ENCODE assay signal across 1 cellular context in the genomic region with DNA sequence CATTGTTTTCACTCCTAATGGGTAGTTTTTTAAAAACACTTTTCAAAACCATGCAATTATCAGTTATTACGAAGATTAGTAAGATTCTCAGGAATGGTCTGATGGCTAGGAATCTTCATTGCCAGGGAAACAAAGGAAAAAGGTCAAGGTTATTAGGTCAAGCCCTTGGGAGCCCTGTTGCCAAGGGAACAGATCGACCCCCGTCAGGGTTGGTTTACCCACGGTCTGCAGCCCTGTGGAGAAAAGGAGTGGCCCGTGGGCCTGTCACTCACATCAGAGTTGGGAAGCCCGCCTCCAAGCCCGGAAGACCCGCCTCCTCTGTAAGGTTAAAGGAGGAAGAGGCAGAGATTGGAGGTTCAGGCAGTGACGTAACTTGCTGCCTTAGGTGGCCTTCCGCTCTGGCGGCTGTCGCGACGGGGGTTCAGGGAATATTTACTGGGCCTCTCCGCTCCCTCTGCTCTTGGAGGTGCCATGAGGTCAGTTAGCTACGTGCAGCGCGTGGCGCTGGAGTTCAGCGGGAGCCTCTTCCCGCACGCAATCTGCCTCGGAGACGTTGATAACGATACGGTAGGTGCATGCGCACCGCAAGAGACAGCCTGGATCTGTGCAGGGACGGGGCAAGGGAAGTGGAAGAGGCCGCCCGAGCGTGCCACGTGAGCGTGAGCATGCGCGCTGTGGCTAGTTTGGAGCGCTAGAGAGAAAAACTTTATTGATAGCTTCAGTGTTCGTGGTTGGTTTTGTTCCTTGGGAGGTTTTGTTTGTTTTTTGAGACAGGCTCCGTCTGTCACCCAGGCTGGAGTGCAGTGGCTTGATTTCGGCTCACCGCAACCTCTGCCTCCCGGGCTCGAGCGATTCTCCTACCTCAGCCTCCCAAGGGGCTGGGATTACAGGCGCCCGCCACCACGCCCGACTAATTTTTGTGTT.
TF ChIP-seq lines count a peak whose summit lies in the region.

Gene ITFG2, plus strand, starts transcription at position 379 of the 924 bp plus-strand sequence. Its CDS starts 93 bp downstream, at position 472.

TF ChIP-seq in K562, 482 proteins besides CTCF, POLR2A, EP300 and RAD21 (continued from another document and continues in another):
- TF ChIP-seq, protein P1, sequence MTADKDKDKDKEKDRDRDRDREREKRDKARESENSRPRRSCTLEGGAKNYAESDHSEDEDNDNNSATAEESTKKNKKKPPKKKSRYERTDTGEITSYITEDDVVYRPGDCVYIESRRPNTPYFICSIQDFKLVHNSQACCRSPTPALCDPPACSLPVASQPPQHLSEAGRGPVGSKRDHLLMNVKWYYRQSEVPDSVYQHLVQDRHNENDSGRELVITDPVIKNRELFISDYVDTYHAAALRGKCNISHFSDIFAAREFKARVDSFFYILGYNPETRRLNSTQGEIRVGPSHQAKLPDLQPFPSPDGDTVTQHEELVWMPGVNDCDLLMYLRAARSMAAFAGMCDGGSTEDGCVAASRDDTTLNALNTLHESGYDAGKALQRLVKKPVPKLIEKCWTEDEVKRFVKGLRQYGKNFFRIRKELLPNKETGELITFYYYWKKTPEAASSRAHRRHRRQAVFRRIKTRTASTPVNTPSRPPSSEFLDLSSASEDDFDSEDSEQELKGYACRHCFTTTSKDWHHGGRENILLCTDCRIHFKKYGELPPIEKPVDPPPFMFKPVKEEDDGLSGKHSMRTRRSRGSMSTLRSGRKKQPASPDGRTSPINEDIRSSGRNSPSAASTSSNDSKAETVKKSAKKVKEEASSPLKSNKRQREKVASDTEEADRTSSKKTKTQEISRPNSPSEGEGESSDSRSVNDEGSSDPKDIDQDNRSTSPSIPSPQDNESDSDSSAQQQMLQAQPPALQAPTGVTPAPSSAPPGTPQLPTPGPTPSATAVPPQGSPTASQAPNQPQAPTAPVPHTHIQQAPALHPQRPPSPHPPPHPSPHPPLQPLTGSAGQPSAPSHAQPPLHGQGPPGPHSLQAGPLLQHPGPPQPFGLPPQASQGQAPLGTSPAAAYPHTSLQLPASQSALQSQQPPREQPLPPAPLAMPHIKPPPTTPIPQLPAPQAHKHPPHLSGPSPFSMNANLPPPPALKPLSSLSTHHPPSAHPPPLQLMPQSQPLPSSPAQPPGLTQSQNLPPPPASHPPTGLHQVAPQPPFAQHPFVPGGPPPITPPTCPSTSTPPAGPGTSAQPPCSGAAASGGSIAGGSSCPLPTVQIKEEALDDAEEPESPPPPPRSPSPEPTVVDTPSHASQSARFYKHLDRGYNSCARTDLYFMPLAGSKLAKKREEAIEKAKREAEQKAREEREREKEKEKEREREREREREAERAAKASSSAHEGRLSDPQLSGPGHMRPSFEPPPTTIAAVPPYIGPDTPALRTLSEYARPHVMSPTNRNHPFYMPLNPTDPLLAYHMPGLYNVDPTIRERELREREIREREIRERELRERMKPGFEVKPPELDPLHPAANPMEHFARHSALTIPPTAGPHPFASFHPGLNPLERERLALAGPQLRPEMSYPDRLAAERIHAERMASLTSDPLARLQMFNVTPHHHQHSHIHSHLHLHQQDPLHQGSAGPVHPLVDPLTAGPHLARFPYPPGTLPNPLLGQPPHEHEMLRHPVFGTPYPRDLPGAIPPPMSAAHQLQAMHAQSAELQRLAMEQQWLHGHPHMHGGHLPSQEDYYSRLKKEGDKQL (CRISPR knock-in tag; IDR thresholded peaks at IDR 0.05; ENCODE audit: borderline replicate concordance): no peak
- TF ChIP-seq FOXA3 (CRISPR knock-in tag; conservative IDR thresholded peaks at IDR 0.05 in 1 of 2, IDR thresholded peaks at IDR 0.05 in 1 of 2) (no peak), ZNF41 (CRISPR knock-in tag; conservative IDR thresholded peaks at IDR 0.05) (no peak), TCF7 (IDR thresholded peaks at IDR 0.05; ENCODE audit: borderline replicate concordance) (no peak), ZNF644 (tag; IDR thresholded peaks at IDR 0.05; ENCODE audit: low read depth) (no peak), NCOR1 (IDR thresholded peaks at IDR 0.05) (peak; percentile 53; the same call in 1 of the 2 replicates), ZNF830 (CRISPR knock-in tag; IDR thresholded peaks at IDR 0.05) (no peak), MTA3 (IDR thresholded peaks at IDR 0.05; ENCODE audit: borderline replicate concordance) (peak; percentile 91; the same call in 1 of the 2 replicates), PRMT5 (CRISPR knock-in tag; IDR thresholded peaks at IDR 0.05) (no peak), HNRNPK (IDR thresholded peaks at IDR 0.05; ENCODE audit: low read depth, low read length, poor library complexity, severe bottlenecking) (no peak), NFXL1 (CRISPR knock-in tag; IDR thresholded peaks at IDR 0.05) (no peak), UBTF (IDR thresholded peaks at IDR 0.05; ENCODE audit: borderline replicate concordance in 1 of 2, low read depth in 2 of 2, low read length in 2 of 2) (no peak), YBX1 (IDR thresholded peaks at IDR 0.05) (no peak), ZNF764 (CRISPR knock-in tag; IDR thresholded peaks at IDR 0.05; ENCODE audit: low read depth) (no peak), ETS2 (tag; IDR thresholded peaks at IDR 0.05; ENCODE audit: borderline replicate concordance, poor library complexity, severe bottlenecking) (no peak), SRSF1 (IDR thresholded peaks at IDR 0.05; ENCODE audit: low read depth, low read length) (no peak), IRF2 (CRISPR knock-in tag; IDR thresholded peaks at IDR 0.05) (no peak), HLTF (IDR thresholded peaks at IDR 0.05) (peak; percentile 68; the same call in 1 of the 2 replicates), ZNF696 (CRISPR knock-in tag; conservative IDR thresholded peaks at IDR 0.05) (no peak), SOX6 (IDR thresholded peaks at IDR 0.05) (peak; percentile 33; the same call in 1 of the 2 replicates), ZNF12 (CRISPR knock-in tag; IDR thresholded peaks at IDR 0.05) (peak; percentile 41; the same call in 1 of the 2 replicates), POLR2AphosphoS2 (IDR thresholded peaks at IDR 0.05; ENCODE audit: low read length) (no peak), PCBP2 (IDR thresholded peaks at IDR 0.05; ENCODE audit: low read depth, low read length, poor library complexity, severe bottlenecking) (no peak), NRF1 (conservative IDR thresholded peaks at IDR 0.05 in 1 of 2, IDR thresholded peaks at IDR 0.05 in 1 of 2) (peak; percentile 96 to 97), KLF16 (IDR thresholded peaks at IDR 0.05) (no peak), RB1 (IDR thresholded peaks at IDR 0.05; ENCODE audit: low read depth) (no peak), SIN3B (IDR thresholded peaks at IDR 0.05; ENCODE audit: low read depth) (peak; percentile 71)
- TF ChIP-seq, protein P2, sequence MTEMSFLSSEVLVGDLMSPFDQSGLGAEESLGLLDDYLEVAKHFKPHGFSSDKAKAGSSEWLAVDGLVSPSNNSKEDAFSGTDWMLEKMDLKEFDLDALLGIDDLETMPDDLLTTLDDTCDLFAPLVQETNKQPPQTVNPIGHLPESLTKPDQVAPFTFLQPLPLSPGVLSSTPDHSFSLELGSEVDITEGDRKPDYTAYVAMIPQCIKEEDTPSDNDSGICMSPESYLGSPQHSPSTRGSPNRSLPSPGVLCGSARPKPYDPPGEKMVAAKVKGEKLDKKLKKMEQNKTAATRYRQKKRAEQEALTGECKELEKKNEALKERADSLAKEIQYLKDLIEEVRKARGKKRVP (CRISPR knock-in tag; IDR thresholded peaks at IDR 0.05): no peak
- TF ChIP-seq, protein P3, sequence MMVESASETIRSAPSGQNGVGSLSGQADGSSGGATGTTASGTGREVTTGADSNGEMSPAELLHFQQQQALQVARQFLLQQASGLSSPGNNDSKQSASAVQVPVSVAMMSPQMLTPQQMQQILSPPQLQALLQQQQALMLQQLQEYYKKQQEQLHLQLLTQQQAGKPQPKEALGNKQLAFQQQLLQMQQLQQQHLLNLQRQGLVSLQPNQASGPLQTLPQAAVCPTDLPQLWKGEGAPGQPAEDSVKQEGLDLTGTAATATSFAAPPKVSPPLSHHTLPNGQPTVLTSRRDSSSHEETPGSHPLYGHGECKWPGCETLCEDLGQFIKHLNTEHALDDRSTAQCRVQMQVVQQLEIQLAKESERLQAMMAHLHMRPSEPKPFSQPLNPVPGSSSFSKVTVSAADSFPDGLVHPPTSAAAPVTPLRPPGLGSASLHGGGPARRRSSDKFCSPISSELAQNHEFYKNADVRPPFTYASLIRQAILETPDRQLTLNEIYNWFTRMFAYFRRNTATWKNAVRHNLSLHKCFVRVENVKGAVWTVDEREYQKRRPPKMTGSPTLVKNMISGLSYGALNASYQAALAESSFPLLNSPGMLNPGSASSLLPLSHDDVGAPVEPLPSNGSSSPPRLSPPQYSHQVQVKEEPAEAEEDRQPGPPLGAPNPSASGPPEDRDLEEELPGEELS (CRISPR knock-in tag; IDR thresholded peaks at IDR 0.05; ENCODE audit: borderline replicate concordance): no peak
- TF ChIP-seq, protein P4, sequence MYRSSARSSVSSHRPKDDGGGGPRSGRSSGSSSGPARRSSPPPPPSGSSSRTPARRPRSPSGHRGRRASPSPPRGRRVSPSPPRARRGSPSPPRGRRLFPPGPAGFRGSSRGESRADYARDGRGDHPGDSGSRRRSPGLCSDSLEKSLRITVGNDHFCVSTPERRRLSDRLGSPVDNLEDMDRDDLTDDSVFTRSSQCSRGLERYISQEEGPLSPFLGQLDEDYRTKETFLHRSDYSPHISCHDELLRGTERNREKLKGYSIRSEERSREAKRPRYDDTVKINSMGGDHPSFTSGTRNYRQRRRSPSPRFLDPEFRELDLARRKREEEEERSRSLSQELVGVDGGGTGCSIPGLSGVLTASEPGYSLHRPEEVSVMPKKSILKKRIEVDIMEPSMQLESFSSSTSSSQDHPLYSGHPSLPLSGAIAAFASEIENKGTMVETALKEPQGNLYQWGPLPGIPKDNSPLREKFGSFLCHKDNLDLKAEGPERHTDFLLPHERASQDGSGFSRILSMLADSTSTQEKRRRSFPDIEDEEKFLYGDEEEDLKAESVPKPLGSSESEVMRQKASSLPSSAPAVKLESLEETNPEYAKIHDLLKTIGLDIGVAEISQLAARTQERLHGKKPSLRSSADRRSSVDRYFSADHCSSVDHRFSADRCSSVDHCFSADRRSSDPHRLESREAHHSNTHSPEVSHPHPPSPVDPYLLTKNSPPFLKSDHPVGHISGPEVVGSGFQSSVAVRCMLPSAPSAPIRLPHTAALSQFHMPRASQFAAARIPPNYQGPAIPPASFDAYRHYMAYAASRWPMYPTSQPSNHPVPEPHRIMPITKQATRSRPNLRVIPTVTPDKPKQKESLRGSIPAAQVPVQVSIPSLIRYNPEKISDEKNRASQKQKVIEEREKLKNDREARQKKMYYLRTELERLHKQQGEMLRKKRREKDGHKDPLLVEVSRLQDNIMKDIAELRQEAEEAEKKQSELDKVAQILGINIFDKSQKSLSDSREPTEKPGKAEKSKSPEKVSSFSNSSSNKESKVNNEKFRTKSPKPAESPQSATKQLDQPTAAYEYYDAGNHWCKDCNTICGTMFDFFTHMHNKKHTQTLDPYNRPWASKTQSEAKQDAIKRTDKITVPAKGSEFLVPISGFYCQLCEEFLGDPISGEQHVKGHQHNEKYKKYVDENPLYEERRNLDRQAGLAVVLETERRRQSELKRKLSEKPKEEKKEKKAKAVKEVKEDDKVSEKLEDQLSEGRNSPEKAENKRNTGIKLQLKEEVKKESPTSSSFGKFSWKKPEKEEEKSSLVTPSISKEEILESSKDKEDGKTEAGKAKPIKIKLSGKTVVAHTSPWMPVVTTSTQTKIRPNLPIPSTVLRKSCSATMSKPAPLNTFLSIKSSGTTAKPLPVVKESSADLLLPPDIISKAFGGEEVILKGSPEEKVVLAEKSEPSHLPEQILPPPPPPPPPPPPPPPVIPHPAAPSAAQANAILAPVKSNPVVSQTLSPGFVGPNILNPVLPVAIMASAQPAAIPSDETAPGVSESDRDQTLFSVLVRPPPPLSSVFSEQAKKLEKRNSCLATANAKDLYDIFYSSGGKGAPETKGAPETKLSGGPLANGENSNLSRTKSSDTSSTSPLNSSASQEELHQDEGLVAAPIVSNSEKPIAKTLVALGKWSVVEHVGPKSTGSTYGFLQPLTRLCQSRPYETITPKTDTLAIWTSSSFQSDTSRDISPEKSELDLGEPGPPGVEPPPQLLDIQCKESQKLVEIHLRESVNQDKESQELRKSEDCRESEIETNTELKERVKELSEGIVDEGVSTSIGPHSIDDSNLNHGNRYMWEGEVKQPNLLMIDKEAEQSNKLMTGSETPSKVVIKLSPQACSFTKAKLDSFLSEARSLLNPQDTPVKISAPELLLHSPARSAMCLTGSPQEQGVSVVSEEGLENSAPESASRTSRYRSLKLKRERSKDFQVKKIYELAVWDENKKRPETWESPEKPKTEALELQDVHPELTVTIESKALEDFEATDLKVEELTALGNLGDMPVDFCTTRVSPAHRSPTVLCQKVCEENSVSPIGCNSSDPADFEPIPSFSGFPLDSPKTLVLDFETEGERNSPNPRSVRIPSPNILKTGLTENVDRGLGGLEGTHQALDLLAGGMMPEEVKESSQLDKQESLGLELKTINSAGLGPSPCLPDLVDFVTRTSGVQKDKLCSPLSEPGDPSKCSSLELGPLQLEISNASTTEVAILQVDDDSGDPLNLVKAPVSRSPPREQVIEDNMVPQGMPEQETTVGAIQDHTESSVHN (IDR thresholded peaks at IDR 0.05; ENCODE audit: borderline replicate concordance in 1 of 2, low read depth in 1 of 2): peak in 1 of 2 experiments; percentile 51; a peak in 1 of 4 replicates
- TF ChIP-seq, protein P5, sequence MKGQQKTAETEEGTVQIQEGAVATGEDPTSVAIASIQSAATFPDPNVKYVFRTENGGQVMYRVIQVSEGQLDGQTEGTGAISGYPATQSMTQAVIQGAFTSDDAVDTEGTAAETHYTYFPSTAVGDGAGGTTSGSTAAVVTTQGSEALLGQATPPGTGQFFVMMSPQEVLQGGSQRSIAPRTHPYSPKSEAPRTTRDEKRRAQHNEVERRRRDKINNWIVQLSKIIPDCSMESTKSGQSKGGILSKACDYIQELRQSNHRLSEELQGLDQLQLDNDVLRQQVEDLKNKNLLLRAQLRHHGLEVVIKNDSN (CRISPR knock-in tag; IDR thresholded peaks at IDR 0.05): peak; percentile 87
- TF ChIP-seq, protein P6, sequence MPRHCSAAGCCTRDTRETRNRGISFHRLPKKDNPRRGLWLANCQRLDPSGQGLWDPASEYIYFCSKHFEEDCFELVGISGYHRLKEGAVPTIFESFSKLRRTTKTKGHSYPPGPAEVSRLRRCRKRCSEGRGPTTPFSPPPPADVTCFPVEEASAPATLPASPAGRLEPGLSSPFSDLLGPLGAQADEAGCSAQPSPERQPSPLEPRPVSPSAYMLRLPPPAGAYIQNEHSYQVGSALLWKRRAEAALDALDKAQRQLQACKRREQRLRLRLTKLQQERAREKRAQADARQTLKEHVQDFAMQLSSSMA (CRISPR knock-in tag; IDR thresholded peaks at IDR 0.05): no peak
